In genomic region chr6:161226005-161226964, GRCh38 we compare ENCODE assay signal across 10 cellular contexts. TPM values are rescaled to one million over a fixed set of nuclear protein-coding genes. Genes with fewer than 3 reads are reported as not detected.
A peak's percentile ranks its signal among the peaks of the same experiment; 100 is the strongest.
DNase-seq lines count a peak whose midpoint lies in the region; ATAC-seq, FAIRE-seq and TF ChIP-seq lines count a peak whose summit lies in the region.
"Had no signal": no experiment of that assay in that cellular context is flagged by ENCODE, and none has a peak within 500 bp of the region (broad histone marks: within the 10 kb centered on the region; RNA-seq: fewer than 3 reads in every experiment).

No MANE protein-coding gene starts in this region.

- no peaks in the 10 kb centered on the region for H3K27me3 ChIP-seq in CD8-positive, alpha-beta memory T cell (ENCODE audit: insufficient read depth, low read length, poor library complexity, severe bottlenecking)
- H3K27me3 ChIP-seq in aorta (ENCODE audit: control insufficient read depth in 1 of 2, insufficient read depth in 2 of 2, low read length in 1 of 2): no peaks in the 10 kb centered on the region

- TF ChIP-seq CTCF in D721Med (IDR thresholded peaks at IDR 0.05; ENCODE audit: insufficient read depth, missing control alignments): no peak

- H3K4me1 Mint-ChIP-seq in CD8-positive, alpha-beta memory T cell: peaks cover 50 to 53% (median 51%) of the 10 kb centered on the region in 3 donors
- peaks cover 50% of the 10 kb centered on the region for H3K4me1 Mint-ChIP-seq in T-helper 17 cell

- no peak overlapping the region for H3K4me3 ChIP-seq in CD8-positive, alpha-beta memory T cell (ENCODE audit: low read length)
- H3K4me3 ChIP-seq in aorta (ENCODE audit: low read length in 2 of 2): no peak overlapping the region

- peak; percentile 51 for ATAC-seq in GM21515 (IDR thresholded peaks at IDR 0.05; ENCODE audit: unreplicated experiment)
- ATAC-seq in T-helper 17 cell: peak; percentile 72
- ATAC-seq in aorta (ENCODE audit: low FRiP score): no peak

- DNase-seq in CD8-positive, alpha-beta memory T cell: peak in 4 of 5 donors; percentile 4 to 71 (median 18)
- DNase-seq in T-helper 17 cell (no peak), left kidney (ENCODE audit: low read depth, low spot score) (peak; percentile 46), NCI-H2196 (lab: John Stamatoyannopoulos, UW; ENCODE audit: unreplicated experiment) (no peak), globus pallidus (ENCODE audit: low spot score) (no peak), D721Med (ENCODE audit: insufficient read length, low spot score) (no peak), aorta (no peak)
- DNase-seq: GF-D8; stimulated activated naive CD4-positive, alpha-beta T cell treated with Interleukin-2 at 50 U/mL for 16 hours had no signal

- peak overlapping the region; percentile 59 for H3K27ac ChIP-seq in CD8-positive, alpha-beta memory T cell (ENCODE audit: low read depth, low read length)
- no peak overlapping the region for H3K27ac ChIP-seq in aorta (ENCODE audit: low read depth in 1 of 2, low read length in 2 of 2)

- CTCF ChIA-PET in CD8-positive, alpha-beta memory T cell (lab: Charles Lee): no interaction called here

- no peak for FAIRE-seq in D721Med (lab: Jason Lieb, UNC)

- no peaks in the 10 kb centered on the region for H3K36me3 ChIP-seq in CD8-positive, alpha-beta memory T cell (ENCODE audit: insufficient read depth, low read length)
- H3K36me3 ChIP-seq in aorta (ENCODE audit: control insufficient read depth in 1 of 2, insufficient read depth in 2 of 2, low read length in 1 of 2): no peaks in the 10 kb centered on the region

- no peaks in the 10 kb centered on the region for H3K9me3 Mint-ChIP-seq in CD8-positive, alpha-beta memory T cell

- WGBS in aorta, 2 donors: 84 to 86% methylated on average over 8 of the region's 8 CpGs

- H3K9me3 ChIP-seq in CD8-positive, alpha-beta memory T cell (ENCODE audit: low read length): no peaks in the 10 kb centered on the region
- H3K9me3 ChIP-seq in T-helper 17 cell (ENCODE audit: control insufficient read depth, low read length, poor library complexity, severe bottlenecking) (no peaks in the 10 kb centered on the region), aorta (ENCODE audit: control insufficient read depth, low read length) (no peaks in the 10 kb centered on the region)

- peaks cover 27% of the 10 kb centered on the region for H3K4me1 ChIP-seq in CD8-positive, alpha-beta memory T cell (ENCODE audit: insufficient read depth, low read length)
- peaks cover 0 to 5% of the 10 kb centered on the region in 2 donors for H3K4me1 ChIP-seq in aorta (ENCODE audit: control insufficient read depth in 1 of 2, insufficient read depth in 2 of 2, low read length in 2 of 2)

- intact Hi-C loops in aorta (cut with DNase I): no loop called here

- peak overlapping the region; percentile 1 to 89 (median 81) for H3K4me3 Mint-ChIP-seq in CD8-positive, alpha-beta memory T cell
- H3K4me3 Mint-ChIP-seq in T-helper 17 cell: peak overlapping the region; percentile 92

- peaks cover 0 to 13% (median 3%) of the 10 kb centered on the region in 3 donors for H3K36me3 Mint-ChIP-seq in CD8-positive, alpha-beta memory T cell
- peaks cover 7% of the 10 kb centered on the region for H3K36me3 Mint-ChIP-seq in T-helper 17 cell (ENCODE audit: low read depth)

- POLR2A ChIA-PET in CD8-positive, alpha-beta memory T cell (lab: Charles Lee): no interaction called here

- peak overlapping the region; percentile 79 to 98 (median 95) for H3K27ac Mint-ChIP-seq in CD8-positive, alpha-beta memory T cell
- peak overlapping the region; percentile 99 for H3K27ac Mint-ChIP-seq in T-helper 17 cell

- H3K27me3 Mint-ChIP-seq in CD8-positive, alpha-beta memory T cell: peaks cover 0 to 1% of the 10 kb centered on the region in 2 donors
- H3K27me3 Mint-ChIP-seq in T-helper 17 cell: no peaks in the 10 kb centered on the region

RNA-seq across cellular contexts. Expression of gene AGPAT4, which starts 47.6 kb away (rescaled TPM):
- 1 to 10 TPM; 2.2 to 2.8 TPM for total RNA-seq in CD8-positive, alpha-beta memory T cell
- 5.9 TPM for polyA plus RNA-seq in CD8-positive, alpha-beta memory T cell
- total RNA-seq in T-helper 17 cell: 10 to 100 TPM; 15.9 to 19.2 TPM
- total RNA-seq in aorta: 10 to 100 TPM; 17.7 to 17.9 TPM
- 1 to 10 TPM; 1.0 to 4.2 TPM for polyA plus RNA-seq in aorta

Comparison
In these comparisons a context has a peak if more than half of its experiments do, and no peak if none do; other contexts are left out.
1. DNase-seq: peak in CD8-positive, alpha-beta memory T cell (4 of 5) and left kidney (single experiment); none in T-helper 17 cell (0 of 3), NCI-H2196 (single experiment), globus pallidus (single experiment), D721Med (single experiment) and aorta (0 of 2).
2. RNA of gene AGPAT4, which starts 47.6 kb away (total RNA-seq): 15.9 to 19.2 TPM in T-helper 17 cell and 17.7 to 17.9 TPM in aorta; 2.2 to 2.8 TPM in CD8-positive, alpha-beta memory T cell; every median in the first group is over 4 times any median in the second.